ENCODE assay signal across 8 cellular contexts in the genomic region with DNA sequence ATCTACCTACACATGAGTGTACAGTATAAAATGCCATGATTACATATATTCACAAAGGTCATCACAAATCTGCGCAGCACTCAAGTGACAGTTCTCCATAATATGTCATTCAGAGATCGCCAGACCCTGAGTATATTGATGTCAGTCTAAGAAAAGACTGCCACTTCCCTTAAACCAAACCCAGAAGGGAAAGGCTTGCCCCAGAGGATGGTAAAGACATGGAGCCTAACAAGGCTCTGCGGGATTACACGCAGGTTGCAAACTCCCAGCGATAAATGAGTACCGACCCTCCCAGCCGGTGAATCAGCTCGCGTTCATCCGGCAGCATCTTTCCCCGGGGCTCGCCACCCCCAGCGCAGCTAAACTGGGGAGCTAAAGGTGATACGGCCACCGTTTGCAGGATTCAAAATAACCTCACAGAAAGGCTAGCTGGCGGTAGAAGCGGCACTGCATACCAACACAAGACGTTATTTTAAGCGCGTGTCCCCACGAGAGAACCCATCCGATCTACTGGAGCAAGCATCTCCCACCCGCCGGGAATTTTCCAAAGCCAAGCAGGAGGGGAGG. TPM values are rescaled to one million over a fixed set of nuclear protein-coding genes. Genes with fewer than 3 reads are reported as not detected.
DNase-seq lines count a peak whose midpoint lies in the region; ATAC-seq and TF ChIP-seq lines count a peak whose summit lies in the region.

No MANE protein-coding gene starts in this region.

- intact Hi-C loops in CD14-positive monocyte (cut with micrococcal nuclease): loop anchor here in 1 of 2 donors (5.0 kb wide), 1 partner anchor 34 kb away; no protein-coding TSS in a partner anchor
- intact Hi-C loops in activated T-helper 2 cell treated with anti-CD3 and anti-CD28 coated beads, Interferon-gamma antibody, Interleukin-2, Interleukin-4, amounts not matched to agents 10 μg/mL and 5 μg/mL and 100 μg/mL, durations not matched to agents 14 hours and 24 hours and 36 hours (cut with micrococcal nuclease): loop anchor here (1.0 to 2.0 kb wide), 3 partner anchors 47 to 266 kb away; no protein-coding TSS in a partner anchor
- intact Hi-C loops in tibial artery (cut with DNase I; ENCODE audit: low total_unique reads): loop anchor here (2.0 kb wide), 1 partner anchor 41 kb away; the partner anchor contains the start of gene ARPP19

- no peaks in the 10 kb centered on the region for H3K9me3 ChIP-seq in neural progenitor cell (ENCODE audit: low read depth)
- no peaks in the 10 kb centered on the region for H3K9me3 ChIP-seq in tibial artery

- H3K36me3 ChIP-seq in neural progenitor cell: no peaks in the 10 kb centered on the region
- no peaks in the 10 kb centered on the region for H3K36me3 ChIP-seq in tibial artery

- H3K79me2 ChIP-seq in neural progenitor cell (ENCODE audit: low read depth): peaks cover 16% of the 10 kb centered on the region

- DNase-seq in CD14-positive monocyte (ENCODE audit: low spot score): no peak
- DNase-seq in NCI-H69 (lab: John Stamatoyannopoulos, UW): peak; percentile 66
- DNase-seq in activated T-helper 2 cell treated with anti-CD3 and anti-CD28 coated beads, Interferon-gamma antibody, Interleukin-2, Interleukin-4, amounts not matched to agents 10 μg/mL and 5 μg/mL and 100 μg/mL, durations not matched to agents 14 hours and 24 hours and 36 hours (ENCODE audit: low spot score): peak; percentile 25
- no peak for DNase-seq in fibroblast of villous mesenchyme (ENCODE audit: low read depth)
- DNase-seq in neural progenitor cell (ENCODE audit: low spot score): peak; percentile 54
- peak; percentile 22 to 68 for DNase-seq in tibial artery
- no peak for DNase-seq in Kasumi-1 (lab: John Stamatoyannopoulos, UW)

- H3K36me3 Mint-ChIP-seq in CD14-positive monocyte (peaks cover 6 to 7% of the 10 kb centered on the region in 2 donors), neural progenitor cell (no peaks in the 10 kb centered on the region)
- no peaks in the 10 kb centered on the region for H3K36me3 Mint-ChIP-seq in activated T-helper 2 cell treated with anti-CD3 and anti-CD28 coated beads, Interferon-gamma antibody, Interleukin-2, Interleukin-4, amounts not matched to agents 10 μg/mL and 5 μg/mL and 100 μg/mL, durations not matched to agents 14 hours and 24 hours and 36 hours (ENCODE audit: low read depth)

- H3K4me3 Mint-ChIP-seq in CD14-positive monocyte: peak overlapping the region; percentile 94 to 96
- H3K4me3 Mint-ChIP-seq in activated T-helper 2 cell treated with anti-CD3 and anti-CD28 coated beads, Interferon-gamma antibody, Interleukin-2, Interleukin-4, amounts not matched to agents 10 μg/mL and 5 μg/mL and 100 μg/mL, durations not matched to agents 14 hours and 24 hours and 36 hours (ENCODE audit: low read depth): peak overlapping the region; percentile 92
- peak overlapping the region; percentile 98 for H3K4me3 Mint-ChIP-seq in neural progenitor cell

- H3K27me3 Mint-ChIP-seq in CD14-positive monocyte (ENCODE audit: low read depth in 3 of 3) (peaks cover 14 to 18% (median 17%) of the 10 kb centered on the region in 3 donors), neural progenitor cell (ENCODE audit: insufficient read depth, low read depth) (peaks cover 24% of the 10 kb centered on the region)
- peaks cover 14% of the 10 kb centered on the region for H3K27me3 Mint-ChIP-seq in activated T-helper 2 cell treated with anti-CD3 and anti-CD28 coated beads, Interferon-gamma antibody, Interleukin-2, Interleukin-4, amounts not matched to agents 10 μg/mL and 5 μg/mL and 100 μg/mL, durations not matched to agents 14 hours and 24 hours and 36 hours (ENCODE audit: low read depth)

- H3K4me2 ChIP-seq in neural progenitor cell: peak overlapping the region; percentile 99

- H3K9me3 Mint-ChIP-seq in CD14-positive monocyte: peaks cover 0 to 5% (median 0%) of the 10 kb centered on the region in 7 donors
- H3K9me3 Mint-ChIP-seq in activated T-helper 2 cell treated with anti-CD3 and anti-CD28 coated beads, Interferon-gamma antibody, Interleukin-2, Interleukin-4, amounts not matched to agents 10 μg/mL and 5 μg/mL and 100 μg/mL, durations not matched to agents 14 hours and 24 hours and 36 hours: no peaks in the 10 kb centered on the region
- no peaks in the 10 kb centered on the region for H3K9me3 Mint-ChIP-seq in neural progenitor cell

- H4K20me1 ChIP-seq in neural progenitor cell (ENCODE audit: low read depth): peaks cover 22% of the 10 kb centered on the region

- peaks cover 33% of the 10 kb centered on the region for H3F3A ChIP-seq in neural progenitor cell (ENCODE audit: low read depth)

- H3K9ac ChIP-seq in neural progenitor cell: peak overlapping the region; percentile 40

- peaks cover 11% of the 10 kb centered on the region for H3K4me1 ChIP-seq in neural progenitor cell
- H3K4me1 ChIP-seq in tibial artery: peaks cover 0 to 22% (median 13%) of the 10 kb centered on the region in 4 donors

- peak overlapping the region; percentile 78 for H3K4me3 ChIP-seq in fibroblast of villous mesenchyme (ENCODE audit: low read depth, low read length)
- peak overlapping the region; percentile 98 for H3K4me3 ChIP-seq in neural progenitor cell
- peak overlapping the region; percentile 71 to 87 for H3K4me3 ChIP-seq in tibial artery

- peak; percentile 9 for ATAC-seq in GM21619 (IDR thresholded peaks at IDR 0.05; ENCODE audit: unreplicated experiment)

- TF ChIP-seq CTCF in CD14-positive monocyte (IDR thresholded peaks at IDR 0.05): no peak
- TF ChIP-seq CTCF in fibroblast of villous mesenchyme (IDR thresholded peaks at IDR 0.05; ENCODE audit: insufficient read depth, low read depth, low read length): no peak
- no peak for TF ChIP-seq CTCF in neural progenitor cell (IDR thresholded peaks at IDR 0.05)
- no peak for TF ChIP-seq CTCF in tibial artery (IDR thresholded peaks at IDR 0.05)

- H3K27me3 ChIP-seq in neural progenitor cell (peaks cover 52% of the 10 kb centered on the region), tibial artery (no peaks in the 10 kb centered on the region)

- peak overlapping the region; percentile 81 to 92 (median 86) for H3K27ac Mint-ChIP-seq in CD14-positive monocyte
- H3K27ac Mint-ChIP-seq in activated T-helper 2 cell treated with anti-CD3 and anti-CD28 coated beads, Interferon-gamma antibody, Interleukin-2, Interleukin-4, amounts not matched to agents 10 μg/mL and 5 μg/mL and 100 μg/mL, durations not matched to agents 14 hours and 24 hours and 36 hours: peak overlapping the region; percentile 72
- peak overlapping the region; percentile 39 for H3K27ac Mint-ChIP-seq in neural progenitor cell

- no peak overlapping the region for H3K27ac ChIP-seq in neural progenitor cell
- peak overlapping the region; percentile 83 to 85 for H3K27ac ChIP-seq in tibial artery

- H2AFZ ChIP-seq in neural progenitor cell (replicated peaks): peak overlapping the region; percentile 96

- H3K4me1 Mint-ChIP-seq in CD14-positive monocyte: peaks cover 44% of the 10 kb centered on the region
- peaks cover 29% of the 10 kb centered on the region for H3K4me1 Mint-ChIP-seq in activated T-helper 2 cell treated with anti-CD3 and anti-CD28 coated beads, Interferon-gamma antibody, Interleukin-2, Interleukin-4, amounts not matched to agents 10 μg/mL and 5 μg/mL and 100 μg/mL, durations not matched to agents 14 hours and 24 hours and 36 hours (ENCODE audit: low read depth)
- H3K4me1 Mint-ChIP-seq in neural progenitor cell: peaks cover 16% of the 10 kb centered on the region

RNA-seq across cellular contexts. Expression of gene MYO5A, which starts 0.7 kb away (rescaled TPM):
- polyA plus RNA-seq in CD14-positive monocyte: 10 to 100 TPM in 1 of 2 donors, 1 to 10 TPM in 1; 6.9 to 16.6 TPM
- total RNA-seq in activated T-helper 2 cell treated with anti-CD3 and anti-CD28 coated beads, Interferon-gamma antibody, Interleukin-2, Interleukin-4, amounts not matched to agents 10 μg/mL and 5 μg/mL and 100 μg/mL, durations not matched to agents 14 hours and 24 hours and 36 hours: 22.8 and 23.6 TPM in 2 replicates
- 45.1 and 53.1 TPM in 2 replicates for total RNA-seq in fibroblast of villous mesenchyme
- total RNA-seq in neural progenitor cell (ENCODE audit: low replicate concordance): 17.0 and 34.3 TPM in 2 replicates

RNA-seq across cellular contexts. Expression of gene ARPP19, which starts 40.8 kb away (rescaled TPM):
- 10 to 100 TPM; 44.4 to 48.3 TPM for polyA plus RNA-seq in CD14-positive monocyte
- 178 and 182 TPM in 2 replicates for total RNA-seq in activated T-helper 2 cell treated with anti-CD3 and anti-CD28 coated beads, Interferon-gamma antibody, Interleukin-2, Interleukin-4, amounts not matched to agents 10 μg/mL and 5 μg/mL and 100 μg/mL, durations not matched to agents 14 hours and 24 hours and 36 hours
- total RNA-seq in fibroblast of villous mesenchyme (92.1 and 133 TPM in 2 replicates), neural progenitor cell (ENCODE audit: low replicate concordance) (204 and 276 TPM in 2 replicates)

Comparison
In these comparisons a context has a peak if more than half of its experiments do, and no peak if none do; other contexts are left out.
1. DNase-seq: peak in NCI-H69 (single experiment), activated T-helper 2 cell treated with anti-CD3 and anti-CD28 coated beads, Interferon-gamma antibody, Interleukin-2, Interleukin-4, amounts not matched to agents 10 μg/mL and 5 μg/mL and 100 μg/mL, durations not matched to agents 14 hours and 24 hours and 36 hours (single experiment), neural progenitor cell (single experiment) and tibial artery (2 of 2); none in CD14-positive monocyte (single experiment), fibroblast of villous mesenchyme (single experiment) and Kasumi-1 (0 of 2).
2. Peak in every context shown above with its lines, with median percentiles within 50 percentile points of each other: H3K27ac Mint-ChIP-seq, H3K4me3 Mint-ChIP-seq and H3K4me3 ChIP-seq.